Comparison of ENCODE assay signal across 10 cellular contexts in genomic region chr10:84845628-84846261, GRCh38.
A peak's percentile ranks its signal among the peaks of the same experiment; 100 is the strongest.
DNase-seq lines count a peak whose midpoint lies in the region; ATAC-seq, FAIRE-seq and TF ChIP-seq lines count a peak whose summit lies in the region.
"Had no signal": no experiment of that assay in that cellular context is flagged by ENCODE, and none has a peak within 500 bp of the region (broad histone marks: within the 10 kb centered on the region; RNA-seq: fewer than 3 reads in every experiment).

No MANE protein-coding gene starts in this region.

- no TSS peak for BruUV-seq in A673 (replicated peaks; lab: Mats Ljungman, UMichigan)

- H3K4me3 ChIP-seq in A673 (ENCODE audit: low read depth, low read length, poor library complexity, severe bottlenecking) (no peak overlapping the region), gastrocnemius medialis (no peak overlapping the region)

- intact Hi-C loops in A673 (cut with micrococcal nuclease; ENCODE audit: unreplicated experiment) (loop anchor here (5.0 kb wide), 1 partner anchor 1532 kb away; no protein-coding TSS in a partner anchor), gastrocnemius medialis (cut with DNase I; ENCODE audit: low total_unique reads) (no loop called here)
- intact Hi-C loops in activated T-helper 2 cell treated with anti-CD3 and anti-CD28 coated beads, Interferon-gamma antibody, Interleukin-2, Interleukin-4, amounts not matched to agents 10 μg/mL and 5 μg/mL and 100 μg/mL, durations not matched to agents 14 hours and 24 hours and 36 hours (cut with micrococcal nuclease): no loop called here

- in situ Hi-C loops in gastrocnemius medialis (cut with MboI; ENCODE audit: low sequenced_read_pairs in 4 of 4): no loop called here

- no peaks in the 10 kb centered on the region for H3K9me3 Mint-ChIP-seq in activated T-helper 2 cell treated with anti-CD3 and anti-CD28 coated beads, Interferon-gamma antibody, Interleukin-2, Interleukin-4, amounts not matched to agents 10 μg/mL and 5 μg/mL and 100 μg/mL, durations not matched to agents 14 hours and 24 hours and 36 hours

- H3K9me3 ChIP-seq in A673 (ENCODE audit: low read depth, low read length, poor library complexity, severe bottlenecking) (no peaks in the 10 kb centered on the region), gastrocnemius medialis (no peaks in the 10 kb centered on the region)

- POLR2A ChIA-PET in A673 (lab: Charles Lee; ENCODE audit: low non-redundant PET): no interaction called here

- no peaks in the 10 kb centered on the region for H3K4me1 ChIP-seq in A673 (ENCODE audit: insufficient read depth, low read length, poor library complexity, severe bottlenecking)
- H3K4me1 ChIP-seq in foreskin keratinocyte: no peaks in the 10 kb centered on the region
- no peaks in the 10 kb centered on the region for H3K4me1 ChIP-seq in gastrocnemius medialis

- H3K4me3 Mint-ChIP-seq in activated T-helper 2 cell treated with anti-CD3 and anti-CD28 coated beads, Interferon-gamma antibody, Interleukin-2, Interleukin-4, amounts not matched to agents 10 μg/mL and 5 μg/mL and 100 μg/mL, durations not matched to agents 14 hours and 24 hours and 36 hours (ENCODE audit: low read depth): no peak overlapping the region

- CTCF ChIA-PET in A673 (lab: Charles Lee): no interaction called here

- FAIRE-seq in GM12891 (lab: Jason Lieb, UNC): no peak
- FAIRE-seq: endothelial cell of umbilical vein, GM18507 had no signal

- TF ChIP-seq POLR2A in gastrocnemius medialis (IDR thresholded peaks at IDR 0.05) (no peak), GM12891 (IDR thresholded peaks at IDR 0.05; ENCODE audit: low read depth, low read length) (no peak)

- H3K27ac ChIP-seq in A673 (ENCODE audit: low read depth, low read length, poor library complexity, severe bottlenecking) (no peak overlapping the region), foreskin keratinocyte (no peak overlapping the region), gastrocnemius medialis (no peak overlapping the region)

- ATAC-seq in GM18519 (IDR thresholded peaks at IDR 0.05; ENCODE audit: low FRiP score, unreplicated experiment): peak; percentile 76
- no peak for ATAC-seq in foreskin keratinocyte
- ATAC-seq in gastrocnemius medialis: no peak

- DNase-seq in A673 (ENCODE audit: low spot score) (peak; percentile 39), NCI-H146 (lab: John Stamatoyannopoulos, UW) (peak; percentile 75), foreskin keratinocyte (no peak), GM03348 (ENCODE audit: low spot score) (no peak), gastrocnemius medialis (no peak), GM12891 (ENCODE audit: insufficient read length, low spot score) (no peak)
- DNase-seq in activated T-helper 2 cell treated with anti-CD3 and anti-CD28 coated beads, Interferon-gamma antibody, Interleukin-2, Interleukin-4, amounts not matched to agents 10 μg/mL and 5 μg/mL and 100 μg/mL, durations not matched to agents 14 hours and 24 hours and 36 hours (ENCODE audit: low spot score): no peak

- H3K4me1 Mint-ChIP-seq in activated T-helper 2 cell treated with anti-CD3 and anti-CD28 coated beads, Interferon-gamma antibody, Interleukin-2, Interleukin-4, amounts not matched to agents 10 μg/mL and 5 μg/mL and 100 μg/mL, durations not matched to agents 14 hours and 24 hours and 36 hours (ENCODE audit: low read depth): no peaks in the 10 kb centered on the region

- TF ChIP-seq CTCF in A673 (conservative IDR thresholded peaks at IDR 0.05; ENCODE audit: low read depth, low read length) (peak; percentile 51), foreskin keratinocyte (conservative IDR thresholded peaks at IDR 0.05) (peak; percentile 37), gastrocnemius medialis (IDR thresholded peaks at IDR 0.05 in 4 of 5, conservative IDR thresholded peaks at IDR 0.05 in 1 of 5) (no peak)

- H3K36me3 ChIP-seq in A673 (ENCODE audit: insufficient read depth, low read length, poor library complexity, severe bottlenecking) (no peaks in the 10 kb centered on the region), gastrocnemius medialis (no peaks in the 10 kb centered on the region)

- no peaks in the 10 kb centered on the region for H3K36me3 Mint-ChIP-seq in activated T-helper 2 cell treated with anti-CD3 and anti-CD28 coated beads, Interferon-gamma antibody, Interleukin-2, Interleukin-4, amounts not matched to agents 10 μg/mL and 5 μg/mL and 100 μg/mL, durations not matched to agents 14 hours and 24 hours and 36 hours (ENCODE audit: low read depth)

- H3K27me3 Mint-ChIP-seq in activated T-helper 2 cell treated with anti-CD3 and anti-CD28 coated beads, Interferon-gamma antibody, Interleukin-2, Interleukin-4, amounts not matched to agents 10 μg/mL and 5 μg/mL and 100 μg/mL, durations not matched to agents 14 hours and 24 hours and 36 hours (ENCODE audit: low read depth): no peaks in the 10 kb centered on the region

- H3K27ac Mint-ChIP-seq in activated T-helper 2 cell treated with anti-CD3 and anti-CD28 coated beads, Interferon-gamma antibody, Interleukin-2, Interleukin-4, amounts not matched to agents 10 μg/mL and 5 μg/mL and 100 μg/mL, durations not matched to agents 14 hours and 24 hours and 36 hours: no peak overlapping the region

- peaks cover 8% of the 10 kb centered on the region for H3K27me3 ChIP-seq in A673 (replicated peaks; ENCODE audit: insufficient read depth, low read depth, low read length, poor library complexity)
- no peaks in the 10 kb centered on the region for H3K27me3 ChIP-seq in foreskin keratinocyte
- H3K27me3 ChIP-seq in gastrocnemius medialis: no peaks in the 10 kb centered on the region

TF ChIP-seq in GM12891, 5 proteins besides CTCF, POLR2A, EP300 and RAD21:
- TF ChIP-seq POU2F2 (IDR thresholded peaks at IDR 0.05; ENCODE audit: low read depth, low read length) (no peak), POLR2AphosphoS5 (IDR thresholded peaks at IDR 0.05; ENCODE audit: low read depth, low read length) (no peak), TAF1 (IDR thresholded peaks at IDR 0.05; ENCODE audit: low read depth, low read length) (no peak), SPI1 (IDR thresholded peaks at IDR 0.05; ENCODE audit: low read depth, low read length) (no peak), PAX5 (IDR thresholded peaks at IDR 0.05; ENCODE audit: insufficient read depth, low read length, severe bottlenecking) (no peak)

Comparison
In these comparisons a context has a peak if more than half of its experiments do, and no peak if none do; other contexts are left out.
1. DNase-seq: peak in A673 (single experiment) and NCI-H146 (single experiment); none in foreskin keratinocyte (0 of 2), GM03348 (single experiment), gastrocnemius medialis (0 of 2), activated T-helper 2 cell treated with anti-CD3 and anti-CD28 coated beads, Interferon-gamma antibody, Interleukin-2, Interleukin-4, amounts not matched to agents 10 μg/mL and 5 μg/mL and 100 μg/mL, durations not matched to agents 14 hours and 24 hours and 36 hours (single experiment) and GM12891 (single experiment).
2. CTCF ChIP-seq: peak in A673 (single experiment) and foreskin keratinocyte (single experiment); none in gastrocnemius medialis (0 of 5).